In genomic region chr7:100679927-100680588, GRCh38 we compare ENCODE assay signal across 10 cellular contexts. TPM values are rescaled to one million over a fixed set of nuclear protein-coding genes. Genes with fewer than 3 reads are reported as not detected.
A peak's percentile ranks its signal among the peaks of the same experiment; 100 is the strongest.
DNase-seq lines count a peak whose midpoint lies in the region; ATAC-seq and TF ChIP-seq lines count a peak whose summit lies in the region.
"Had no signal": no experiment of that assay in that cellular context is flagged by ENCODE, and none has a peak within 500 bp of the region (broad histone marks: within the 10 kb centered on the region; RNA-seq: fewer than 3 reads in every experiment).

No MANE protein-coding gene starts in this region.

- ATAC-seq in HG02870 (IDR thresholded peaks at IDR 0.05; ENCODE audit: unreplicated experiment) (no peak), HG02852 (IDR thresholded peaks at IDR 0.05; ENCODE audit: unreplicated experiment) (no peak), GM18858 (IDR thresholded peaks at IDR 0.05; ENCODE audit: unreplicated experiment) (no peak)

- H3K27me3 ChIP-seq in esophagus muscularis mucosa (no peaks in the 10 kb centered on the region), ovary (no peaks in the 10 kb centered on the region)

- no peak overlapping the region for H3K4me3 ChIP-seq in esophagus muscularis mucosa
- H3K4me3 ChIP-seq in ovary, result no peak overlapping the region

- TF ChIP-seq EP300 in esophagus muscularis mucosa (IDR thresholded peaks at IDR 0.05) (no peak), ovary (IDR thresholded peaks at IDR 0.05) (no peak)

- TF ChIP-seq POLR2A in esophagus muscularis mucosa (IDR thresholded peaks at IDR 0.05; ENCODE audit: low read depth) (no peak), ovary (IDR thresholded peaks at IDR 0.05) (no peak)

- H3K36me3 ChIP-seq in esophagus muscularis mucosa (peaks cover 59 to 86% (median 85%) of the 10 kb centered on the region in 4 donors), ovary (no peaks in the 10 kb centered on the region)

- no peaks in the 10 kb centered on the region for H3K9me3 ChIP-seq in esophagus muscularis mucosa
- H3K9me3 ChIP-seq in ovary, result no peaks in the 10 kb centered on the region

- intact Hi-C loops in esophagus muscularis mucosa (cut with DNase I) (no loop called here), ovary (cut with DNase I) (loop anchor here in 1 of 4 donors (5.0 kb wide), 3 partner anchors 73 to 198 kb away; partner anchors contain the start of gene NYAP1)

- H3K27ac ChIP-seq in esophagus muscularis mucosa (replicated peaks in 1 of 4) (peak overlapping the region; percentile 63 to 100 (median 70)), ovary (peak overlapping the region in 1 of 2 donors; percentile 0)

- H3K4me1 ChIP-seq in esophagus muscularis mucosa (peaks cover 18 to 59% (median 53%) of the 10 kb centered on the region in 4 donors), ovary (ENCODE audit: insufficient read depth) (peaks cover 1% of the 10 kb centered on the region)

- WGBS in esophagus muscularis mucosa, result 59% methylated on average over 13 of the region's 14 CpGs
- 61 to 64% (median 61%) methylated on average over 14 of the region's 14 CpGs for WGBS in ovary, 3 donors

- DNase-seq in Daoy (ENCODE audit: low read depth), result peak; percentile 35
- DNase-seq in OCI-M1 (lab: John Stamatoyannopoulos, UW), result peak; percentile 49
- DNase-seq in esophagus muscularis mucosa (ENCODE audit: extremely low spot score), result no peak
- DNase-seq in ovary, result peak in 3 of 5 donors; percentile 34 to 70 (median 53)
- DNase-seq in NCI-H1694 (lab: John Stamatoyannopoulos, UW), result no peak

- TF ChIP-seq CTCF in esophagus muscularis mucosa (IDR thresholded peaks at IDR 0.05), result no peak
- no peak for TF ChIP-seq CTCF in ovary (IDR thresholded peaks at IDR 0.05)

RNA-seq across cellular contexts. Expression of gene GNB2, which starts 6.5 kb away (rescaled TPM):
- 58.9 and 77.1 TPM in 2 replicates for total RNA-seq in Daoy (2014; rRNA removed; shearing (Covaris generic))
- total RNA-seq in esophagus muscularis mucosa, result 100 to 1,000 TPM; 150 to 229 (median 218) TPM
- total RNA-seq in ovary, result 100 to 1,000 TPM; 109 to 281 (median 216) TPM
- polyA plus RNA-seq in ovary, result 100 to 1,000 TPM in 1 of 2 donors, 10 to 100 TPM in 1; 18.9 to 187 TPM

RNA-seq across cellular contexts. Expression of gene GIGYF1, which starts 14.0 kb away (rescaled TPM):
- 12.0 and 27.3 TPM in 2 replicates for total RNA-seq in Daoy (2014; rRNA removed; shearing (Covaris generic))
- total RNA-seq in esophagus muscularis mucosa (10 to 100 TPM; 19.5 to 33.5 (median 30.9) TPM), ovary (10 to 100 TPM; 23.1 to 93.0 (median 63.2) TPM)
- 10 to 100 TPM in 1 of 2 donors, 1 to 10 TPM in 1; 7.0 to 45.1 TPM for polyA plus RNA-seq in ovary

RNA-seq across cellular contexts. Expression of gene ACTL6B, which starts 23.8 kb away (rescaled TPM):
- total RNA-seq in Daoy (2014; rRNA removed; shearing (Covaris generic)), result not detected in 2 replicates
- total RNA-seq in esophagus muscularis mucosa (not detected), ovary (not detected)
- polyA plus RNA-seq in ovary, result not detected
- total RNA-seq: mononuclear cell, RPMI7951 had no signal

RNA-seq across cellular contexts. Expression of gene POP7, which starts 25.9 kb away (rescaled TPM):
- 146 and 197 TPM in 2 replicates for total RNA-seq in Daoy (2014; rRNA removed; shearing (Covaris generic))
- total RNA-seq in esophagus muscularis mucosa, result 10 to 100 TPM; 27.0 to 51.3 (median 43.7) TPM
- total RNA-seq in ovary, result 10 to 100 TPM; 13.8 to 29.2 (median 22.2) TPM
- polyA plus RNA-seq in ovary, result 10 to 100 TPM; 11.1 to 26.5 TPM

RNA-seq across cellular contexts. Expression of gene TFR2, which starts 38.7 kb away (rescaled TPM):
- total RNA-seq in Daoy (2014; rRNA removed; shearing (Covaris generic)), result 2.4 and 4.6 TPM in 2 replicates
- under 1 TPM in 2 of 4 donors, not detected in 2; 0.17 to 0.32 TPM for total RNA-seq in esophagus muscularis mucosa
- total RNA-seq in ovary, result under 1 TPM in 4 of 7 donors, not detected in 3; 0.12 to 0.79 (median 0.26) TPM
- under 1 TPM; 0.06 to 0.13 TPM for polyA plus RNA-seq in ovary

Comparison
In these comparisons a context has a peak if more than half of its experiments do, and no peak if none do; other contexts are left out.
1. DNase-seq: peak in Daoy (single experiment), OCI-M1 (single experiment) and ovary (3 of 5); none in esophagus muscularis mucosa (single experiment) and NCI-H1694 (single experiment).